ENCODE assay signal across 10 cellular contexts in genomic region chr4:76459291-76459723, GRCh38. TPM values are rescaled to one million over a fixed set of nuclear protein-coding genes. Genes with fewer than 3 reads are reported as not detected.
DNase-seq lines count a peak whose midpoint lies in the region; ATAC-seq and TF ChIP-seq lines count a peak whose summit lies in the region.
"Had no signal": no experiment of that assay in that cellular context is flagged by ENCODE, and none has a peak within 500 bp of the region (broad histone marks: within the 10 kb centered on the region; RNA-seq: fewer than 3 reads in every experiment).

No MANE protein-coding gene starts in this region.

- intact Hi-C loops in dorsolateral prefrontal cortex (cut with DNase I): no loop called here

- peak overlapping the region in 9 of 59 donors; percentile 5 to 21 (median 11) for H3K4me3 ChIP-seq in dorsolateral prefrontal cortex
- H3K4me3 ChIP-seq: GM12878, SK-N-MC had no signal

- peaks cover 14% of the 10 kb centered on the region for H3K9me3 Mint-ChIP-seq in type B pancreatic cell

- peak overlapping the region; percentile 99 for H3K27ac Mint-ChIP-seq in type B pancreatic cell

- peaks cover 13% of the 10 kb centered on the region for H3K4me1 Mint-ChIP-seq in type B pancreatic cell (ENCODE audit: unreplicated experiment)

- no peak for ATAC-seq in HG02588 (IDR thresholded peaks at IDR 0.05; ENCODE audit: unreplicated experiment)
- no peak for ATAC-seq in HG03432 (IDR thresholded peaks at IDR 0.05; ENCODE audit: unreplicated experiment)
- ATAC-seq: GM12878 had no signal

- H3K36me3 Mint-ChIP-seq in type B pancreatic cell: peaks cover 10% of the 10 kb centered on the region

- no peaks in the 10 kb centered on the region for H3K27me3 ChIP-seq in dorsolateral prefrontal cortex

- DNase-seq in LHCN-M2 (ENCODE audit: low read depth) (peak; percentile 61), dorsolateral prefrontal cortex (no peak), kidney glomerular epithelial cell (lab: John Stamatoyannopoulos, UW) (peak; percentile 88), type B pancreatic cell (ENCODE audit: extremely low spot score, unreplicated experiment) (no peak), NCI-H2029 treated with DMSO at 0.1 percent for 48 hours (lab: John Stamatoyannopoulos, UW) (no peak)

- H3K27ac ChIP-seq in dorsolateral prefrontal cortex: peak overlapping the region in 34 of 59 donors; percentile 5 to 84 (median 46)
- H3K27ac ChIP-seq: SK-N-MC had no signal

- peak overlapping the region; percentile 72 for H3K4me3 Mint-ChIP-seq in type B pancreatic cell

- TF ChIP-seq CTCF in dorsolateral prefrontal cortex (IDR thresholded peaks at IDR 0.05 in 54 of 56, conservative IDR thresholded peaks at IDR 0.05 in 2 of 56; ENCODE audit: low read depth in 1 of 56, partially characterized antibody in 56 of 56) (no peak), type B pancreatic cell (conservative IDR thresholded peaks at IDR 0.05) (no peak)

- H3K27me3 Mint-ChIP-seq in type B pancreatic cell: no peaks in the 10 kb centered on the region

RNA-seq across cellular contexts. Expression of gene SHROOM3, which starts 24.3 kb away (rescaled TPM):
- total RNA-seq in LHCN-M2 (2014; rRNA removed): 0.38 and 0.46 TPM in 2 replicates
- polyA plus RNA-seq in LHCN-M2 (2012): 0.97 TPM
- total RNA-seq in dorsolateral prefrontal cortex: 10 to 100 TPM in 117 of 120 experiments, 1 to 10 TPM in 3; 7.6 to 38.2 (median 21.4) TPM
- 32.1 and 38.6 TPM in 2 replicates for total RNA-seq in type B pancreatic cell (ENCODE audit: low replicate concordance)

RNA-seq across cellular contexts. Expression of gene CCDC158, which starts 38.4 kb away (rescaled TPM):
- total RNA-seq in LHCN-M2 (2014; rRNA removed): not detected in 2 replicates
- polyA plus RNA-seq in LHCN-M2 (2012): 0.02 TPM
- total RNA-seq in dorsolateral prefrontal cortex: 1 to 10 TPM; 1.1 to 8.1 (median 3.1) TPM
- not detected in 2 replicates for total RNA-seq in type B pancreatic cell (ENCODE audit: low replicate concordance)
- total RNA-seq: glomerular endothelial cell, GM12878 had no signal
- polyA plus RNA-seq: GM12878 had no signal

Comparison
In these comparisons a context has a peak if more than half of its experiments do, and no peak if none do; other contexts are left out.
1. DNase-seq: peak in LHCN-M2 (single experiment) and kidney glomerular epithelial cell (single experiment); none in dorsolateral prefrontal cortex (0 of 10), type B pancreatic cell (single experiment) and NCI-H2029 treated with DMSO at 0.1 percent for 48 hours (single experiment).